8 cellular contexts compared by ENCODE assay signal in genomic region chr20:50635676-50636600, GRCh38. TPM values are rescaled to one million over a fixed set of nuclear protein-coding genes. Genes with fewer than 3 reads are reported as not detected.
DNase-seq lines count a peak whose midpoint lies in the region; ATAC-seq lines count a peak whose summit lies in the region.

No MANE protein-coding gene starts in this region.

- no peaks in the 10 kb centered on the region for H3K36me3 ChIP-seq in SJCRH30

- H3K9me3 ChIP-seq in SJCRH30 (replicated peaks): no peaks in the 10 kb centered on the region

- H3K4me3 ChIP-seq in SJCRH30: no peak overlapping the region

- H3K27me3 ChIP-seq in SJCRH30: peaks cover 6% of the 10 kb centered on the region

- in situ Hi-C loops in KBM-7 (cut with MboI; ENCODE audit: low pct_unique_long_range_greater_than_20kb, low sequenced_read_pairs): no loop called here

- DNase-seq in DMS53 treated with DMSO at 0.1 percent for 48 hours (lab: John Stamatoyannopoulos, UW; ENCODE audit: unreplicated experiment): peak; percentile 69
- peak; percentile 91 for DNase-seq in KBM-7
- peak; percentile 87 to 95 for DNase-seq in SJCRH30
- peak; percentile 11 for DNase-seq in activated gamma-delta T cell treated with anti-CD3 and anti-CD28 coated beads, Interleukin-2, amount 50 U/mL, for 16 hours (ENCODE audit: low read depth)
- peak; percentile 79 for DNase-seq in Right ventricle myocardium superior
- peak; percentile 55 for DNase-seq in retina

- H3K4me1 ChIP-seq in SJCRH30: peaks cover 16% of the 10 kb centered on the region

- intact Hi-C loops in Right ventricle myocardium superior (cut with DNase I): no loop called here

- H3K27ac ChIP-seq in SJCRH30: no peak overlapping the region

- ATAC-seq in Right ventricle myocardium superior (ENCODE audit: poor library complexity) (peak; percentile 83), HG03095 (IDR thresholded peaks at IDR 0.05; ENCODE audit: unreplicated experiment) (no peak), HG03039 (IDR thresholded peaks at IDR 0.05; ENCODE audit: unreplicated experiment) (no peak)

RNA-seq across cellular contexts. Expression of gene RIPOR3, which starts 55.4 kb away (rescaled TPM):
- total RNA-seq in SJCRH30 (2014; rRNA removed; shearing (Covaris generic)): 1.7 and 2.6 TPM in 2 replicates
- 8.1 TPM for total RNA-seq in Right ventricle myocardium superior

Comparison
In these comparisons a context has a peak if more than half of its experiments do, and no peak if none do; other contexts are left out.
1. DNase-seq: peak in every context shown above with its lines; median percentile 91 in KBM-7; 91 in SJCRH30; 79 in Right ventricle myocardium superior; 69 in DMS53 treated with DMSO at 0.1 percent for 48 hours; 55 in retina; 11 in activated gamma-delta T cell treated with anti-CD3 and anti-CD28 coated beads, Interleukin-2, amount 50 U/mL, for 16 hours.